ENCODE assay signal across 17 cellular contexts in genomic region chr9:112777914-112778313, GRCh38. TPM values are rescaled to one million over a fixed set of nuclear protein-coding genes. Genes with fewer than 3 reads are reported as not detected.
DNase-seq lines count a peak whose midpoint lies in the region; ATAC-seq and TF ChIP-seq lines count a peak whose summit lies in the region.
"Had no signal": no experiment of that assay in that cellular context is flagged by ENCODE, and none has a peak within 500 bp of the region (broad histone marks: within the 10 kb centered on the region; RNA-seq: fewer than 3 reads in every experiment).

No MANE protein-coding gene starts in this region.

- H3K4me3 ChIP-seq in breast epithelium (no peak overlapping the region), MG63 (no peak overlapping the region), mammary epithelial cell (replicated peaks in 1 of 3; ENCODE audit: insufficient read depth in 1 of 3, low read depth in 2 of 3, low read length in 3 of 3) (no peak overlapping the region)
- H3K4me3 ChIP-seq: BLaER1 treated with 17β-estradiol and CSF1 and Interleukin-3, amounts not matched to agents 10 nM and 100 nM; esophagus muscularis mucosa; psoas muscle; uterus had no signal

- in situ Hi-C loops in mammary epithelial cell (cut with MboI; ENCODE audit: low sequenced_read_pairs in 2 of 2), result no loop called here

- intact Hi-C loops in MCF 10A (cut with micrococcal nuclease) (no loop called here), breast epithelium (cut with DNase I; ENCODE audit: low total_unique reads) (no loop called here), mammary epithelial cell (cut with micrococcal nuclease) (loop anchor here (2.0 kb wide), 1 partner anchor 63 kb away; no protein-coding TSS in a partner anchor)

- no peak for TF ChIP-seq CTCF in MCF 10A (IDR thresholded peaks at IDR 0.05; ENCODE audit: unreplicated experiment)
- no peak for TF ChIP-seq CTCF in breast epithelium (IDR thresholded peaks at IDR 0.05)
- TF ChIP-seq CTCF in mammary epithelial cell (conservative IDR thresholded peaks at IDR 0.05 in 1 of 2, IDR thresholded peaks at IDR 0.05 in 1 of 2; ENCODE audit: extremely low read depth in 1 of 2, insufficient read depth in 1 of 2, low read depth in 1 of 2, low read length in 2 of 2), result no peak

- peaks cover 12% of the 10 kb centered on the region for H3K36me3 Mint-ChIP-seq in MCF 10A (ENCODE audit: insufficient read depth, unreplicated experiment)

- BruUV-seq in MCF 10A (replicated peaks; lab: Mats Ljungman, UMichigan) (no TSS peak), mammary epithelial cell (replicated peaks; lab: Mats Ljungman, UMichigan) (no TSS peak)

- DNase-seq in MCF 10A (ENCODE audit: unreplicated experiment) (peak; percentile 28), breast epithelium (ENCODE audit: low spot score in 2 of 2) (no peak), MG63 (peak; percentile 58), mammary epithelial cell (peak; percentile 66), epidermal melanocyte (ENCODE audit: insufficient read length, low spot score) (no peak), HPDE6-E6E7 (ENCODE audit: extremely low spot score) (no peak)
- peak in 1 of 2 donors; percentile 47 for DNase-seq in stimulated activated naive CD8-positive, alpha-beta T cell treated with anti-CD3 and anti-CD28 coated beads, Interleukin-15, amount 100 ng/mL, for 72 hours
- DNase-seq: left colon, NCI-H1694 treated with DMSO at 0.1 percent for 48 hours, NCI-H526, psoas muscle, Right ventricle myocardium superior, T-helper 9 cell, uterus had no signal

- peaks cover 8% of the 10 kb centered on the region for H3K4me1 Mint-ChIP-seq in MCF 10A (ENCODE audit: insufficient read depth, unreplicated experiment)
- peaks cover 39% of the 10 kb centered on the region for H3K4me1 Mint-ChIP-seq in stimulated activated naive CD8-positive, alpha-beta T cell treated with anti-CD3 and anti-CD28 coated beads, Interleukin-15, amount 100 ng/mL, for 72 hours

- H3K4me2 ChIP-seq in mammary epithelial cell (ENCODE audit: insufficient read depth, low read depth, low read length), result no peak overlapping the region
- H3K4me2 ChIP-seq: BLaER1 treated with 17β-estradiol and CSF1 and Interleukin-3, amounts not matched to agents 10 nM and 100 nM had no signal

- H3K36me3 ChIP-seq in breast epithelium (no peaks in the 10 kb centered on the region), MG63 (no peaks in the 10 kb centered on the region), mammary epithelial cell (ENCODE audit: insufficient read depth, low read length) (no peaks in the 10 kb centered on the region)
- H3K36me3 ChIP-seq: esophagus muscularis mucosa, uterus had no signal

- dilution Hi-C loops in mammary epithelial cell (cut with HindIII; ENCODE audit: low sequenced_read_pairs), result no loop called here

- H3K27me3 ChIP-seq in breast epithelium (no peaks in the 10 kb centered on the region), MG63 (no peaks in the 10 kb centered on the region; the same call in 1 of the 2 replicates), mammary epithelial cell (ENCODE audit: insufficient read depth, low read length) (no peaks in the 10 kb centered on the region)
- H3K27me3 ChIP-seq: BLaER1 treated with 17β-estradiol and CSF1 and Interleukin-3, amounts not matched to agents 10 nM and 100 nM; esophagus muscularis mucosa; uterus had no signal

- no peak overlapping the region for H3K27ac ChIP-seq in breast epithelium
- H3K27ac ChIP-seq in mammary epithelial cell (ENCODE audit: insufficient read depth, low read depth, low read length), result no peak overlapping the region
- H3K27ac ChIP-seq: BLaER1 treated with 17β-estradiol and CSF1 and Interleukin-3, amounts not matched to agents 10 nM and 100 nM; esophagus muscularis mucosa; psoas muscle; uterus had no signal

- no peaks in the 10 kb centered on the region for H3K9me3 Mint-ChIP-seq in MCF 10A (ENCODE audit: unreplicated experiment)
- no peaks in the 10 kb centered on the region for H3K9me3 Mint-ChIP-seq in stimulated activated naive CD8-positive, alpha-beta T cell treated with anti-CD3 and anti-CD28 coated beads, Interleukin-15, amount 100 ng/mL, for 72 hours

- POLR2A ChIA-PET in MCF 10A (lab: Yijun Ruan, JAX), result no interaction called here

- H3K9me3 ChIP-seq in breast epithelium (no peaks in the 10 kb centered on the region), MG63 (no peaks in the 10 kb centered on the region), mammary epithelial cell (replicated peaks; ENCODE audit: insufficient read depth, low read length) (no peaks in the 10 kb centered on the region)
- H3K9me3 ChIP-seq: esophagus muscularis mucosa, psoas muscle, uterus had no signal

- H4K20me1 ChIP-seq in mammary epithelial cell (ENCODE audit: insufficient read depth, low read length), result no peaks in the 10 kb centered on the region

- no peak overlapping the region for H3K9ac ChIP-seq in mammary epithelial cell (ENCODE audit: insufficient read depth, low read length)
- H3K9ac ChIP-seq: BLaER1 treated with 17β-estradiol and CSF1 and Interleukin-3, amounts not matched to agents 10 nM and 100 nM had no signal

- H3K27ac Mint-ChIP-seq in MCF 10A (ENCODE audit: low read depth, unreplicated experiment), result no peak overlapping the region
- H3K27ac Mint-ChIP-seq in stimulated activated naive CD8-positive, alpha-beta T cell treated with anti-CD3 and anti-CD28 coated beads, Interleukin-15, amount 100 ng/mL, for 72 hours, result no peak overlapping the region

- H3K4me3 Mint-ChIP-seq in MCF 10A (ENCODE audit: unreplicated experiment), result no peak overlapping the region
- H3K4me3 Mint-ChIP-seq in stimulated activated naive CD8-positive, alpha-beta T cell treated with anti-CD3 and anti-CD28 coated beads, Interleukin-15, amount 100 ng/mL, for 72 hours, result no peak overlapping the region

- CTCF ChIA-PET in MCF 10A (lab: Yijun Ruan, JAX), result interaction anchor here (2.0 kb wide), 1 partner anchor 42 kb away, joined by 5 read pairs; no protein-coding TSS in a partner anchor
- CTCF ChIA-PET in mammary epithelial cell (lab: Charles Lee; ENCODE audit: low non-redundant PET), result no interaction called here

- ATAC-seq in stimulated activated naive CD8-positive, alpha-beta T cell treated with anti-CD3 and anti-CD28 coated beads, Interleukin-15, amount 100 ng/mL, for 72 hours, result peak; percentile 90
- ATAC-seq in GM21529 (IDR thresholded peaks at IDR 0.05; ENCODE audit: unreplicated experiment), result no peak
- ATAC-seq: left colon had no signal

- H3K4me1 ChIP-seq in breast epithelium (no peaks in the 10 kb centered on the region), mammary epithelial cell (ENCODE audit: insufficient read depth, low read length) (peaks cover 5% of the 10 kb centered on the region)
- H3K4me1 ChIP-seq: uterus had no signal

- no peak overlapping the region for H2AFZ ChIP-seq in mammary epithelial cell (ENCODE audit: low read depth, low read length)

- H3K27me3 Mint-ChIP-seq in MCF 10A (ENCODE audit: insufficient read depth, unreplicated experiment), result no peaks in the 10 kb centered on the region
- H3K27me3 Mint-ChIP-seq in stimulated activated naive CD8-positive, alpha-beta T cell treated with anti-CD3 and anti-CD28 coated beads, Interleukin-15, amount 100 ng/mL, for 72 hours, result no peaks in the 10 kb centered on the region

- peaks cover 41% of the 10 kb centered on the region for H3K79me2 ChIP-seq in mammary epithelial cell (ENCODE audit: insufficient read depth, low read length)

- TF ChIP-seq POLR2A in breast epithelium (IDR thresholded peaks at IDR 0.05), result no peak

RNA-seq across cellular contexts. Expression of gene SNX30, which starts 27.4 kb away (rescaled TPM):
- 9.0 and 9.6 TPM in 2 replicates for total RNA-seq in MCF 10A (2022)
- 10 to 100 TPM; 15.2 to 18.7 (median 16.4) TPM for total RNA-seq in breast epithelium
- total RNA-seq in MG63 (2014; rRNA removed; shearing (Covaris generic); ENCODE audit: low replicate concordance), result 5.8 and 31.5 TPM in 2 replicates
- total RNA-seq in mammary epithelial cell, result 10 to 100 TPM in 1 of 2 donors, 1 to 10 TPM in 1; 9.8 to 20.8 TPM
- 5.7 TPM for polyA plus RNA-seq in mammary epithelial cell
- polyA minus RNA-seq in mammary epithelial cell, result 19.5 TPM

RNA-seq across cellular contexts. Expression of gene INIP, which starts 60.0 kb away (rescaled TPM):
- 28.0 and 33.5 TPM in 2 replicates for total RNA-seq in MCF 10A (2022)
- total RNA-seq in breast epithelium, result 10 to 100 TPM; 21.0 to 25.6 (median 21.9) TPM
- total RNA-seq in MG63 (2014; rRNA removed; shearing (Covaris generic); ENCODE audit: low replicate concordance), result 18.0 and 18.4 TPM in 2 replicates
- total RNA-seq in mammary epithelial cell, result 10 to 100 TPM; 23.2 to 24.3 TPM
- polyA plus RNA-seq in mammary epithelial cell, result 12.1 TPM
- polyA minus RNA-seq in mammary epithelial cell, result 40.2 TPM

Comparison
In these comparisons a context has a peak if more than half of its experiments do, and no peak if none do; other contexts are left out.
1. DNase-seq: peak in MCF 10A (single experiment), MG63 (single experiment) and mammary epithelial cell (single experiment); none in breast epithelium (0 of 2), epidermal melanocyte (single experiment) and HPDE6-E6E7 (single experiment).